Comparison of ENCODE assay signal across 12 cellular contexts in the genomic region with DNA sequence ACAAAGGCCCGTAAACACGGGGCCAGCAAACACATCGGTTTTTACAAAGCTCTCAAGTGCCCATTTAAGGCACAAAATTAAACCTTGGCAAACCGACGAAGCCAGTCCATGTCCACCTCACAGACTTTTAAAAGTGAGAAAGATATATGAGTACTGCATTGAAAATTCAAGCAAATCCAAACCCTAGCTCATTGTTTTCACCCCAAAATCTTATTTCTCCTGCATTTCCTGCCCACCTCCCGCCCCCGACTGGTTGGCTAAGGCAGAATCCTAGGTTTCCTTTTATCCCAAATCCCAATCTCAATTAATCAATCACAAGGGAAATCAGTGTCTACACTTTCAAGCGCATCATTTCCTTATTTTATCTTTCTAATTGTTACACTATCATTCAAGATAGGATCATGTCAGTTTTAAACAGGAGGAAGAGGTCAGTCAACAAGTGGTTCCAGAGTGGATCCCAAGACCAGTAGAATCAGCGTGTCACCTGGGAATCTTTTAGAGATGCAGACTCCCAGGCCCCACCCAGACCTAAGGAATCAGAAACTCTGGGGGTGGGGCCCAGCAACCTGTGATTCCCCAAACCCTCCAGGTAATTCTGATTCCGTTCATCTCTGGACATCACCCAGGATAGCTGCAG. TPM values are rescaled to one million over a fixed set of nuclear protein-coding genes. Genes with fewer than 3 reads are reported as not detected.
DNase-seq lines count a peak whose midpoint lies in the region; TF ChIP-seq lines count a peak whose summit lies in the region.
"Had no signal": no experiment of that assay in that cellular context is flagged by ENCODE, and none has a peak within 500 bp of the region (broad histone marks: within the 10 kb centered on the region; RNA-seq: fewer than 3 reads in every experiment).

No MANE protein-coding gene starts in this region.

- DNase-seq in Caco-2 (no peak), endodermal cell (no peak), neural crest cell (ENCODE audit: low read depth, low spot score) (no peak), dedifferentiated amniotic fluid mesenchymal stem cell (ENCODE audit: extremely low spot score) (no peak), posterior vena cava (ENCODE audit: low spot score) (no peak), hepatic stellate cell (ENCODE audit: low spot score) (no peak), GM19238 (ENCODE audit: insufficient read length, low spot score) (no peak)
- DNase-seq: adrenal gland; effector CD8-positive, alpha-beta T cell; stimulated activated naive CD4-positive, alpha-beta T cell had no signal

- intact Hi-C loops in Caco-2 (cut with micrococcal nuclease; ENCODE audit: unreplicated experiment), result loop anchor here (5.0 to 10.0 kb wide), 2 partner anchors 81 to 134 kb away; no protein-coding TSS in a partner anchor
- intact Hi-C loops in posterior vena cava (cut with DNase I), result no loop called here

- H3K4me3 ChIP-seq in Caco-2 (ENCODE audit: low read depth, low read length) (peak overlapping the region; percentile 57), HUES64 (ENCODE audit: low read length) (peak overlapping the region; percentile 66), endodermal cell (ENCODE audit: low read length) (peak overlapping the region; percentile 75)

- H3K36me3 Mint-ChIP-seq in Caco-2 (ENCODE audit: insufficient read depth, unreplicated experiment) (no peaks in the 10 kb centered on the region), endodermal cell (ENCODE audit: low read depth) (no peaks in the 10 kb centered on the region), neural crest cell (ENCODE audit: low read depth) (no peaks in the 10 kb centered on the region)

- H3K27ac Mint-ChIP-seq in Caco-2 (ENCODE audit: unreplicated experiment) (no peak overlapping the region), endodermal cell (no peak overlapping the region), neural crest cell (ENCODE audit: unreplicated experiment) (no peak overlapping the region)

- H3K27ac ChIP-seq in HUES64 (ENCODE audit: low read depth, low read length) (no peak overlapping the region), endodermal cell (ENCODE audit: low read depth, low read length) (no peak overlapping the region)
- H3K27ac ChIP-seq: RWPE1 had no signal

- H3K9me3 Mint-ChIP-seq in Caco-2 (ENCODE audit: unreplicated experiment) (no peaks in the 10 kb centered on the region), endodermal cell (no peaks in the 10 kb centered on the region), neural crest cell (no peaks in the 10 kb centered on the region)

- H3K9ac ChIP-seq in HUES64 (ENCODE audit: low read depth, low read length), result peak overlapping the region; percentile 60
- H3K9ac ChIP-seq in endodermal cell (ENCODE audit: extremely low read depth, low read length, poor library complexity, severe bottlenecking), result no peak overlapping the region

- H3K27me3 ChIP-seq in Caco-2 (replicated peaks; ENCODE audit: control insufficient read depth, insufficient read depth, low read length) (no peaks in the 10 kb centered on the region), HUES64 (ENCODE audit: insufficient read depth, low read length) (peaks cover 38% of the 10 kb centered on the region), endodermal cell (ENCODE audit: control insufficient read depth, insufficient read depth, low read length, poor library complexity, severe bottlenecking) (peaks cover 43% of the 10 kb centered on the region)

- CTCF ChIA-PET in Caco-2 (lab: Charles Lee), result interaction anchor here (0.9 kb wide), 1 partner anchor 147 kb away, joined by 5 read pairs; a partner anchor contains a TSS

- H3K9me3 ChIP-seq in Caco-2, result no peaks in the 10 kb centered on the region
- no peaks in the 10 kb centered on the region for H3K9me3 ChIP-seq in HUES64 (ENCODE audit: insufficient read depth, low read depth, low read length)
- H3K9me3 ChIP-seq in endodermal cell (ENCODE audit: control insufficient read depth, low read length), result no peaks in the 10 kb centered on the region
- H3K9me3 ChIP-seq: adrenal gland had no signal

- TF ChIP-seq CTCF in Caco-2 (IDR thresholded peaks at IDR 0.05; ENCODE audit: insufficient read depth in 1 of 2, low read depth in 1 of 2, low read length in 1 of 2, severe bottlenecking in 1 of 2, unreplicated experiment in 1 of 2) (no peak), endodermal cell (conservative IDR thresholded peaks at IDR 0.05) (no peak), neural crest cell (conservative IDR thresholded peaks at IDR 0.05) (no peak)

- WGBS in HUES64, result 55% methylated on average over 10 of the region's 10 CpGs
- 70 to 80% methylated on average over 8 to 10 of the region's 10 CpGs for WGBS in endodermal cell (ENCODE audit: insufficient coverage in 1 of 2, insufficient read length in 1 of 2), 2 experiments

- no TSS peak for BruUV-seq in Caco-2 (replicated peaks; lab: Mats Ljungman, UMichigan)

- POLR2A ChIA-PET in Caco-2 (lab: Charles Lee), result no interaction called here

- H3K4me3 Mint-ChIP-seq in Caco-2 (ENCODE audit: unreplicated experiment) (peak overlapping the region; percentile 68), endodermal cell (peak overlapping the region; percentile 60), neural crest cell (peak overlapping the region; percentile 88)

- H3K4me1 ChIP-seq in Caco-2 (peaks cover 18% of the 10 kb centered on the region), HUES64 (ENCODE audit: insufficient read depth, low read length) (peaks cover 18% of the 10 kb centered on the region), endodermal cell (ENCODE audit: control insufficient read depth, insufficient read depth, low read length) (no peaks in the 10 kb centered on the region)

- H3K27me3 Mint-ChIP-seq in Caco-2 (ENCODE audit: insufficient read depth, unreplicated experiment) (peaks cover 6% of the 10 kb centered on the region), endodermal cell (ENCODE audit: insufficient read depth) (peaks cover 44% of the 10 kb centered on the region), neural crest cell (ENCODE audit: low read depth) (peaks cover 71% of the 10 kb centered on the region)

- H3K36me3 ChIP-seq in Caco-2 (ENCODE audit: control insufficient read depth, insufficient read depth, low read length) (no peaks in the 10 kb centered on the region), HUES64 (ENCODE audit: insufficient read depth, low read length) (no peaks in the 10 kb centered on the region), endodermal cell (ENCODE audit: control insufficient read depth, insufficient read depth, low read length) (no peaks in the 10 kb centered on the region)
- H3K36me3 ChIP-seq: adrenal gland had no signal

- peaks cover 10% of the 10 kb centered on the region for H3K4me1 Mint-ChIP-seq in Caco-2 (ENCODE audit: low read depth, unreplicated experiment)
- H3K4me1 Mint-ChIP-seq in endodermal cell, result peaks cover 22% of the 10 kb centered on the region
- H3K4me1 Mint-ChIP-seq in neural crest cell, result peaks cover 25% of the 10 kb centered on the region

RNA-seq across cellular contexts. Expression of a gene that starts 1.7 kb away (rescaled TPM):
- total RNA-seq in Caco-2 (2022) (3.5 and 5.5 TPM in 2 replicates), endodermal cell (10 to 100 TPM; 13.5 to 14.2 TPM), neural crest cell (35.2 and 38.2 TPM in 2 replicates), posterior vena cava (under 1 TPM; 0.32 to 0.38 TPM)
- polyA plus RNA-seq in HUES64 (2013, experiment 1 of 2), result 33.1 TPM
- polyA plus RNA-seq in HUES64 (2013, experiment 2 of 2), result 37.3 TPM
- polyA plus RNA-seq in endodermal cell (2013, experiment 1 of 2), result 23.3 TPM
- 22.1 TPM for polyA plus RNA-seq in endodermal cell (2013, experiment 2 of 2)
